In the genomic region with DNA sequence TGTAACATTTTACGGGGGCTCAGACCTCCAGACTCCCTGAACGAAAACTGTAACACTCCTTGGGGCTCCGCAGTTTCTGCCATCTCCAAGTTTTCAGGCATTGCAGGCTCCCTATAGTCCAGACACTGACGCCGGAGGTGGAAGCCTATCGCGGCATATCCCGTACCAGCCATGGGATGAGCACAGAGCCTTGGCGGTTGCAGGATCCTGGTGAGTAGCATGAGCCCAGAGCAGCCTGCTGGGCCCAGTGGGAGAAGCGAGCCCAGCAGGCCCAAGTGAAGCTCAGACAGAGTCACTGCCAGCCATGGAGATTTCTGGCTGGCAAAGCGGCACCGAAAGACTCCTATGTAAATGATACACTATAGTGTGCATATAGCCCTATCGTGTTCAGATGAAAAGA, we compare ENCODE assay signal across 17 cellular contexts.
"Had no signal": no experiment of that assay in that cellular context is flagged by ENCODE, and none has a peak within 500 bp of the region (broad histone marks: within the 10 kb centered on the region; RNA-seq: fewer than 3 reads in every experiment).

No MANE protein-coding gene starts in this region.

- DNase-seq: Karpas-422, KG1, MG63, NCI-H1092, NCI-H1105 treated with DMSO at 0.1 percent for 48 hours, NCI-H1417 treated with DMSO at 0.1 percent for 48 hours, NCI-H146, NCI-H1694 treated with DMSO at 0.1 percent for 48 hours, NCI-H1930, NCI-H2081, NCI-H2227 treated with DMSO at 0.1 percent for 48 hours, NCI-H526, Right ventricle myocardium superior, RPMI8226, SIG-M5 had no signal

- H3K27me3 ChIP-seq: MG63, SJSA1 had no signal

- H3K9me3 ChIP-seq: MG63, SJSA1 had no signal

- H3K4me1 ChIP-seq: SJSA1 had no signal

- H3K4me3 ChIP-seq: MG63, SJSA1, SK-N-MC had no signal

- H3K27ac ChIP-seq: SJSA1, SK-N-MC had no signal

- H3K36me3 ChIP-seq: MG63, SJSA1 had no signal
